In the genomic region with DNA sequence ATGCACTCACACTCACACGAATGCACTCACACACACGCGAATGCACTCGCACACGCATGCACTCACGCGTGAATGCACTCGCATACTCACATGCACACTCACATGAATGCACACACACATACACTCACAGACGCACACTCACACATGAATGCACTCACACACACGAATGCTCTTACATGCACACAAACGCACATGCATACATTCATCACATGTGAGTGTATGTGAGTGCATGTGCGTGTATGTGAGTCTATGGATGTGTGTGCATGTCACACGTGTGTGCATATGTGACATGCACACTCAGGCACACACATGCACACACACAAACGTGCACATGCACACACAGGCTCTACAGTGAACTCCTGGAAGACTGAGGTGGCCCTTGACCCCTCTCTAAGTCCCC, we compare ENCODE assay signal across 2 cellular contexts.
TF ChIP-seq lines count a peak whose summit lies in the region.

No MANE protein-coding gene starts in this region.

TF ChIP-seq in IMR-90, 13 proteins besides CTCF, POLR2A, EP300 and RAD21:
- TF ChIP-seq, protein P1, sequence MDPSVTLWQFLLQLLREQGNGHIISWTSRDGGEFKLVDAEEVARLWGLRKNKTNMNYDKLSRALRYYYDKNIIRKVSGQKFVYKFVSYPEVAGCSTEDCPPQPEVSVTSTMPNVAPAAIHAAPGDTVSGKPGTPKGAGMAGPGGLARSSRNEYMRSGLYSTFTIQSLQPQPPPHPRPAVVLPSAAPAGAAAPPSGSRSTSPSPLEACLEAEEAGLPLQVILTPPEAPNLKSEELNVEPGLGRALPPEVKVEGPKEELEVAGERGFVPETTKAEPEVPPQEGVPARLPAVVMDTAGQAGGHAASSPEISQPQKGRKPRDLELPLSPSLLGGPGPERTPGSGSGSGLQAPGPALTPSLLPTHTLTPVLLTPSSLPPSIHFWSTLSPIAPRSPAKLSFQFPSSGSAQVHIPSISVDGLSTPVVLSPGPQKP (IDR thresholded peaks at IDR 0.05; ENCODE audit: borderline replicate concordance, low read depth, low read length): no peak
- TF ChIP-seq NFE2L2 (IDR thresholded peaks at IDR 0.05; ENCODE audit: low read depth, low read length) (no peak), CHD1 (IDR thresholded peaks at IDR 0.05; ENCODE audit: low read depth, low read length) (no peak)

TF ChIP-seq in H1, 55 proteins besides CTCF, POLR2A, EP300 and RAD21:
- no peak for TF ChIP-seq KDM4A (IDR thresholded peaks at IDR 0.05; ENCODE audit: low read depth, low read length, severe bottlenecking)
- TF ChIP-seq CTBP2 (IDR thresholded peaks at IDR 0.05; ENCODE audit: borderline replicate concordance, insufficient read depth, insufficient read length, low read length): no peak
- TF ChIP-seq, protein P2, sequence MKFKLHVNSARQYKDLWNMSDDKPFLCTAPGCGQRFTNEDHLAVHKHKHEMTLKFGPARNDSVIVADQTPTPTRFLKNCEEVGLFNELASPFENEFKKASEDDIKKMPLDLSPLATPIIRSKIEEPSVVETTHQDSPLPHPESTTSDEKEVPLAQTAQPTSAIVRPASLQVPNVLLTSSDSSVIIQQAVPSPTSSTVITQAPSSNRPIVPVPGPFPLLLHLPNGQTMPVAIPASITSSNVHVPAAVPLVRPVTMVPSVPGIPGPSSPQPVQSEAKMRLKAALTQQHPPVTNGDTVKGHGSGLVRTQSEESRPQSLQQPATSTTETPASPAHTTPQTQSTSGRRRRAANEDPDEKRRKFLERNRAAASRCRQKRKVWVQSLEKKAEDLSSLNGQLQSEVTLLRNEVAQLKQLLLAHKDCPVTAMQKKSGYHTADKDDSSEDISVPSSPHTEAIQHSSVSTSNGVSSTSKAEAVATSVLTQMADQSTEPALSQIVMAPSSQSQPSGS (IDR thresholded peaks at IDR 0.05; ENCODE audit: low read length): no peak
- no peak for TF ChIP-seq BCL11A (IDR thresholded peaks at IDR 0.05; ENCODE audit: low read depth in 2 of 2, low read length in 2 of 2)
- no peak for TF ChIP-seq POU5F1 (IDR thresholded peaks at IDR 0.05; ENCODE audit: low read depth, low read length)
- no peak for TF ChIP-seq SAP30 (IDR thresholded peaks at IDR 0.05; ENCODE audit: insufficient read depth, insufficient replicate concordance, low read length)
- TF ChIP-seq KDM5A (IDR thresholded peaks at IDR 0.05; ENCODE audit: low read length): no peak
- no peak for TF ChIP-seq GABPA (IDR thresholded peaks at IDR 0.05; ENCODE audit: borderline replicate concordance, insufficient read depth, low read length)
- TF ChIP-seq, protein P3, sequence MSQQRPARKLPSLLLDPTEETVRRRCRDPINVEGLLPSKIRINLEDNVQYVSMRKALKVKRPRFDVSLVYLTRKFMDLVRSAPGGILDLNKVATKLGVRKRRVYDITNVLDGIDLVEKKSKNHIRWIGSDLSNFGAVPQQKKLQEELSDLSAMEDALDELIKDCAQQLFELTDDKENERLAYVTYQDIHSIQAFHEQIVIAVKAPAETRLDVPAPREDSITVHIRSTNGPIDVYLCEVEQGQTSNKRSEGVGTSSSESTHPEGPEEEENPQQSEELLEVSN (IDR thresholded peaks at IDR 0.05): no peak
- TF ChIP-seq RXRA (IDR thresholded peaks at IDR 0.05; ENCODE audit: insufficient read depth, low read depth, low read length): no peak
